Comparison of ENCODE assay signal across 1 cellular context in genomic region chr19:12890787-12891552, GRCh38.
A peak's percentile ranks its signal among the peaks of the same experiment; 100 is the strongest.
TF ChIP-seq lines count a peak whose summit lies in the region.

Gene GCDH (plus strand): TSS chr19:12891160. CDS start chr19:12891305, 145 bp downstream.

TF ChIP-seq in K562, 482 proteins besides CTCF, POLR2A, EP300 and RAD21 (continued from another document and continues in another):
- TF ChIP-seq ZBTB40 (IDR thresholded peaks at IDR 0.05): no peak
- 0 out of 2 replicates have a peak, but pooled peaks have one; percentile 32 for TF ChIP-seq ZBTB40 (CRISPR knock-in tag; IDR thresholded peaks at IDR 0.05)
- no peak for TF ChIP-seq ZC3H8 (IDR thresholded peaks at IDR 0.05)
- TF ChIP-seq SLC30A9 (CRISPR knock-in tag; IDR thresholded peaks at IDR 0.05): no peak
- no peak for TF ChIP-seq ATF2 (CRISPR knock-in tag; IDR thresholded peaks at IDR 0.05)
- no peak for TF ChIP-seq ZKSCAN8 (CRISPR knock-in tag; IDR thresholded peaks at IDR 0.05)
- peak; percentile 23 for TF ChIP-seq SP2 (IDR thresholded peaks at IDR 0.05; ENCODE audit: extremely low read depth, low read depth, low read length, poor library complexity, severe bottlenecking)
- no peak for TF ChIP-seq RAD51 (IDR thresholded peaks at IDR 0.05; ENCODE audit: borderline replicate concordance, low read depth)
- TF ChIP-seq ZC3H11A (IDR thresholded peaks at IDR 0.05; ENCODE audit: low read depth, low read length): 0 out of 2 replicates have a peak, but pooled peaks have one; percentile 70
- TF ChIP-seq TEAD4 (IDR thresholded peaks at IDR 0.05; ENCODE audit: low read length): no peak
- TF ChIP-seq TEAD4 (CRISPR knock-in tag; IDR thresholded peaks at IDR 0.05; ENCODE audit: borderline replicate concordance): peak; percentile 77; the same call in 1 of the 2 replicates
- TF ChIP-seq NKRF (IDR thresholded peaks at IDR 0.05; ENCODE audit: borderline replicate concordance): peak; percentile 100
- no peak for TF ChIP-seq ZNF551 (CRISPR knock-in tag; IDR thresholded peaks at IDR 0.05)
- TF ChIP-seq PTTG1 (tag; IDR thresholded peaks at IDR 0.05; ENCODE audit: low read depth): no peak
- no peak for TF ChIP-seq PHB2 (IDR thresholded peaks at IDR 0.05; ENCODE audit: low read depth)
- TF ChIP-seq ZNF197 (CRISPR knock-in tag; IDR thresholded peaks at IDR 0.05; ENCODE audit: low read depth): no peak
- no peak for TF ChIP-seq POLR2AphosphoS2 (IDR thresholded peaks at IDR 0.05; ENCODE audit: low read length)
- TF ChIP-seq RNF2 (IDR thresholded peaks at IDR 0.05): peak; percentile 71; the same call in 1 of the 2 replicates
- peak; percentile 55 for TF ChIP-seq NR3C1 (CRISPR knock-in tag; IDR thresholded peaks at IDR 0.05)
- TF ChIP-seq HDAC1 (IDR thresholded peaks at IDR 0.05): peak; percentile 94 to 100
- no peak for TF ChIP-seq TGIF2 (CRISPR knock-in tag; IDR thresholded peaks at IDR 0.05)
- no peak for TF ChIP-seq HNRNPUL1 (IDR thresholded peaks at IDR 0.05; ENCODE audit: low read length)
- no peak for TF ChIP-seq HOMEZ (CRISPR knock-in tag; IDR thresholded peaks at IDR 0.05)
- TF ChIP-seq RBM17 (IDR thresholded peaks at IDR 0.05; ENCODE audit: borderline replicate concordance, low read depth, low read length): no peak
- no peak for TF ChIP-seq CBFB (CRISPR knock-in tag; IDR thresholded peaks at IDR 0.05)
- no peak for TF ChIP-seq ZNF696 (CRISPR knock-in tag; conservative IDR thresholded peaks at IDR 0.05)
- no peak for TF ChIP-seq NR2F6 (CRISPR knock-in tag; IDR thresholded peaks at IDR 0.05)
- peak; percentile 99 for TF ChIP-seq SIN3B (IDR thresholded peaks at IDR 0.05; ENCODE audit: low read depth)
- peak; percentile 99 for TF ChIP-seq C11orf30 (IDR thresholded peaks at IDR 0.05; ENCODE audit: low read depth)
- TF ChIP-seq CLOCK (CRISPR knock-in tag; IDR thresholded peaks at IDR 0.05; ENCODE audit: borderline replicate concordance): no peak
- TF ChIP-seq ZNF175 (CRISPR knock-in tag; IDR thresholded peaks at IDR 0.05; ENCODE audit: low read depth): no peak
- TF ChIP-seq ZNF12 (CRISPR knock-in tag; IDR thresholded peaks at IDR 0.05): no peak
- no peak for TF ChIP-seq ZBTB34 (CRISPR knock-in tag; IDR thresholded peaks at IDR 0.05)
- TF ChIP-seq RBM15 (IDR thresholded peaks at IDR 0.05; ENCODE audit: insufficient read depth, low read length): no peak
- no peak for TF ChIP-seq ZNF280A (IDR thresholded peaks at IDR 0.05; ENCODE audit: low read depth, partially characterized antibody)
- 0 out of 4 replicates have a peak, but pooled peaks of 1 of the 2 experiments have one; percentile 36 for TF ChIP-seq ZNF639 (CRISPR knock-in tag; conservative IDR thresholded peaks at IDR 0.05 in 1 of 2, IDR thresholded peaks at IDR 0.05 in 1 of 2)
- no peak for TF ChIP-seq ARHGAP35 (IDR thresholded peaks at IDR 0.05; ENCODE audit: partially characterized antibody)
- no peak for TF ChIP-seq ZNF277 (CRISPR knock-in tag; IDR thresholded peaks at IDR 0.05; ENCODE audit: borderline replicate concordance)
- TF ChIP-seq DIDO1 (tag; IDR thresholded peaks at IDR 0.05; ENCODE audit: low read depth): no peak
